29 cellular contexts compared by ENCODE assay signal in the genomic region with DNA sequence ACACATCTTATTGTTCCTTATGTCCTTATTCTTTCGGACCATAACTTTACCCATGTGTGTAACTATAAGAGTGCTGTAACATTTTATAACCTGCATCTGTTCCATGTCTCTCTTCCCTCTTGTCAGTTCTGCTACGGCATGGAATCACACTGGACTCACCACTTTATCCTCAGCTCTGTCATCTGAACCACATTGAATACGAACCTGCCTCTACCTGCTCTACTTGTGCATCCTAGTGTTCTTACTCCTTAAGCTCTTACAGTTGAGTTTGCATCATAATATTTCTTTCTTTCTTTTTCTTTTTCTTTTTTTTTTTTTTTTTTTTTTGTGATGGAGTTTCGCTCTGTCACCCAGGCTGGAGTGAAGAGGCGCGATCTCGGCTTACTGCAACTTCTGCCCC.
"Had no signal": no experiment of that assay in that cellular context is flagged by ENCODE, and none has a peak within 500 bp of the region (broad histone marks: within the 10 kb centered on the region; RNA-seq: fewer than 3 reads in every experiment).

No MANE protein-coding gene starts in this region.

- H3K27me3 Mint-ChIP-seq: stimulated activated memory B cell treated with anti-CD40 and anti-IgM and Interleukin-4, amounts not matched to agents 10 μg/mL and 1 μg/mL and 100 μg/mL, for 72 hours; stimulated activated naive B cell treated with anti-CD40 and anti-IgM and Interleukin-4, amounts not matched to agents 10 μg/mL and 1 μg/mL and 100 μg/mL, for 72 hours; stimulated activated naive CD8-positive, alpha-beta T cell treated with anti-CD3 and anti-CD28 coated beads, Interleukin-15, amount 100 ng/mL, for 72 hours; stimulated activated naive CD8-positive, alpha-beta T cell treated with anti-CD3 and anti-CD28 coated beads, Interleukin-15, Interleukin-2, amounts not matched to agents 100 ng/mL and 50 ng/mL, for 24 hours; type B pancreatic cell had no signal

- H3K27ac Mint-ChIP-seq: stimulated activated effector memory CD8-positive, alpha-beta T cell treated with anti-CD3 and anti-CD28 coated beads, Interleukin-12 subunit alpha, Interleukin-12 subunit beta, amount 100 ng/mL, for 72 hours; stimulated activated memory B cell treated with anti-CD40 and anti-IgM and Interleukin-4, amounts not matched to agents 10 μg/mL and 1 μg/mL and 100 μg/mL, for 72 hours; stimulated activated naive B cell treated with anti-CD40 and anti-IgM and Interleukin-4, amounts not matched to agents 10 μg/mL and 1 μg/mL and 100 μg/mL, for 72 hours; stimulated activated naive CD8-positive, alpha-beta T cell treated with anti-CD3 and anti-CD28 coated beads, Interleukin-15, amount 100 ng/mL, for 72 hours; stimulated activated naive CD8-positive, alpha-beta T cell treated with anti-CD3 and anti-CD28 coated beads, Interleukin-15, Interleukin-2, amounts not matched to agents 100 ng/mL and 50 ng/mL, for 24 hours; type B pancreatic cell had no signal

- H3K4me1 Mint-ChIP-seq: stimulated activated effector memory CD8-positive, alpha-beta T cell treated with anti-CD3 and anti-CD28 coated beads, Interleukin-12 subunit alpha, Interleukin-12 subunit beta, amount 100 ng/mL, for 72 hours; stimulated activated memory B cell treated with anti-CD40 and anti-IgM and Interleukin-4, amounts not matched to agents 10 μg/mL and 1 μg/mL and 100 μg/mL, for 72 hours; stimulated activated naive B cell treated with anti-CD40 and anti-IgM and Interleukin-4, amounts not matched to agents 10 μg/mL and 1 μg/mL and 100 μg/mL, for 72 hours; stimulated activated naive CD8-positive, alpha-beta T cell treated with anti-CD3 and anti-CD28 coated beads, Interleukin-15, amount 100 ng/mL, for 72 hours had no signal

- H3K36me3 ChIP-seq: stomach, suprapubic skin, thoracic aorta, thyroid gland, tibial artery, tibial nerve, transverse colon, upper lobe of left lung, upper lobe of right lung, uterus, vagina had no signal

- H3K4me3 ChIP-seq: stomach, suprapubic skin, testis, thoracic aorta, thyroid gland, tibial artery, tibial nerve, transverse colon, upper lobe of left lung, upper lobe of right lung, uterus, vagina had no signal

- ATAC-seq: stimulated activated effector memory CD8-positive, alpha-beta T cell treated with anti-CD3 and anti-CD28 coated beads, Interleukin-12 subunit alpha, Interleukin-12 subunit beta, amount 100 ng/mL, for 72 hours; stimulated activated memory B cell treated with anti-CD40 and anti-IgM and Interleukin-4, amounts not matched to agents 10 μg/mL and 1 μg/mL and 100 μg/mL, for 72 hours; stimulated activated naive B cell treated with anti-CD40 and anti-IgM and Interleukin-4, amounts not matched to agents 10 μg/mL and 1 μg/mL and 100 μg/mL, for 72 hours; stimulated activated naive CD8-positive, alpha-beta T cell treated with anti-CD3 and anti-CD28 coated beads, Interleukin-15, amount 100 ng/mL, for 72 hours; stimulated activated naive CD8-positive, alpha-beta T cell treated with anti-CD3 and anti-CD28 coated beads, Interleukin-15, Interleukin-2, amounts not matched to agents 100 U/mL and 50 U/mL, for 24 hours; upper lobe of right lung had no signal

- H3K36me3 Mint-ChIP-seq: stimulated activated effector memory CD8-positive, alpha-beta T cell treated with anti-CD3 and anti-CD28 coated beads, Interleukin-12 subunit alpha, Interleukin-12 subunit beta, amount 100 ng/mL, for 72 hours; stimulated activated memory B cell treated with anti-CD40 and anti-IgM and Interleukin-4, amounts not matched to agents 10 μg/mL and 1 μg/mL and 100 μg/mL, for 72 hours; stimulated activated naive B cell treated with anti-CD40 and anti-IgM and Interleukin-4, amounts not matched to agents 10 μg/mL and 1 μg/mL and 100 μg/mL, for 72 hours; type B pancreatic cell had no signal

- H3K9me3 Mint-ChIP-seq: stimulated activated naive CD8-positive, alpha-beta T cell treated with anti-CD3 and anti-CD28 coated beads, Interleukin-15, Interleukin-2, amounts not matched to agents 100 ng/mL and 50 ng/mL, for 24 hours; type B pancreatic cell had no signal

- H3K9me3 ChIP-seq: testis, thoracic aorta, thyroid gland, tibial artery, transverse colon, upper lobe of right lung, uterus, vagina had no signal

- FAIRE-seq: urothelium cell line had no signal

- H3K27me3 ChIP-seq: stomach, suprapubic skin, testis, thyroid gland, tibial artery, tibial nerve, transverse colon, upper lobe of left lung, upper lobe of right lung, uterus, vagina had no signal

- H3K4me1 ChIP-seq: stomach, suprapubic skin, testis, thyroid gland, tibial artery, tibial nerve, transverse colon, upper lobe of left lung, upper lobe of right lung, uterus, vagina had no signal

- DNase-seq: stimulated activated CD4-positive, alpha-beta T cell treated with anti-CD3 and anti-CD28 coated beads, Interleukin-2, amount 100 ng/mL, for 48 hours; stimulated activated CD4-positive, alpha-beta T cell treated with anti-CD3 and anti-CD28 coated beads, Interleukin-4, amount 100 ng/mL, for 1 hour; stimulated activated CD4-positive, alpha-beta T cell treated with anti-CD3 and anti-CD28 coated beads, Interleukin-4, amount 100 ng/mL, for 24 hours; stimulated activated CD4-positive, alpha-beta T cell treated with anti-CD3 and anti-CD28 coated beads, Interleukin-4, amount 100 ng/mL, for 4 hours; stimulated activated CD8-positive, alpha-beta memory T cell treated with anti-CD3 and anti-CD28 coated beads, Interleukin-4, amount 100 ng/mL, for 48 hours; stimulated activated naive B cell treated with anti-CD40 and anti-IgM and Interleukin-4, amounts not matched to agents 10 μg/mL and 1 μg/mL and 100 μg/mL, for 72 hours; stimulated activated naive CD4-positive, alpha-beta T cell; stimulated activated naive CD4-positive, alpha-beta T cell treated with Interleukin-2 at 50 U/mL for 16 hours; stimulated activated naive CD8-positive, alpha-beta T cell treated with anti-CD3 and anti-CD28 coated beads, Interleukin-15, amount 100 ng/mL, for 72 hours; stimulated activated naive CD8-positive, alpha-beta T cell treated with anti-CD3 and anti-CD28 coated beads, Interleukin-15, Interleukin-2, amounts not matched to agents 100 U/mL and 50 U/mL, for 24 hours; stomach; substantia nigra; testis; thyroid gland; tibial artery; transverse colon; trophoblast cell; upper lobe of right lung; uterus had no signal

- H3K4me3 Mint-ChIP-seq: stimulated activated effector memory CD8-positive, alpha-beta T cell treated with anti-CD3 and anti-CD28 coated beads, Interleukin-12 subunit alpha, Interleukin-12 subunit beta, amount 100 ng/mL, for 72 hours; stimulated activated memory B cell treated with anti-CD40 and anti-IgM and Interleukin-4, amounts not matched to agents 10 μg/mL and 1 μg/mL and 100 μg/mL, for 72 hours; stimulated activated naive B cell treated with anti-CD40 and anti-IgM and Interleukin-4, amounts not matched to agents 10 μg/mL and 1 μg/mL and 100 μg/mL, for 72 hours; stimulated activated naive CD8-positive, alpha-beta T cell treated with anti-CD3 and anti-CD28 coated beads, Interleukin-15, amount 100 ng/mL, for 72 hours; stimulated activated naive CD8-positive, alpha-beta T cell treated with anti-CD3 and anti-CD28 coated beads, Interleukin-15, Interleukin-2, amounts not matched to agents 100 ng/mL and 50 ng/mL, for 24 hours; type B pancreatic cell had no signal

- H3K27ac ChIP-seq: stomach, suprapubic skin, testis, thoracic aorta, thyroid gland, tibial artery, tibial nerve, transverse colon, upper lobe of left lung, upper lobe of right lung, uterus, vagina had no signal
